7 cellular contexts compared by ENCODE assay signal in the genomic region with DNA sequence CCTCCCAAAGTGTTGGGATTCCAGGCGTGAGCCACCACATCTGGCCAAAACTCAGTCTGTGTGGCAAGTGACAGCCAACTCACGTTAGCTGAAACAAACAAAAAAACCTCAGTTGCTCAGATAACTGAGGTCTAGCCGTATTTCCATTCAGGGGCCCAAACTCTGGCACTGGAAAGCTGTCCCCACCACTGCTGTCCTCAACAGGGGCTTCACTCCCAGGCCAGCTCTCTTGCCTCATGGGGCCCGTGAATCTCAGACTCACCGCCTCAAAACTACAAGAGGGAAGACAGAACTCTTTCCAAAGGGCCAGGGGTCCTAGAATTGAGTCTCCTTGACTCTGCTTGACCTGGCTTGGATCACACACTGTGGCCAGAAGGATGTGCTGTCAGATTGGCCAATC.
"Had no signal": no experiment of that assay in that cellular context is flagged by ENCODE, and none has a peak within 500 bp of the region (broad histone marks: within the 10 kb centered on the region; RNA-seq: fewer than 3 reads in every experiment).

No MANE protein-coding gene starts in this region.

- H3K4me3 ChIP-seq: GM23338 had no signal

- H3K27me3 Mint-ChIP-seq: IgD-negative memory B cell had no signal

- H3K27ac ChIP-seq: HL-60 had no signal

- DNase-seq: H9, HCEC 1CT, KBM-7 had no signal

- ATAC-seq: GM23338, HepG2 had no signal

- H3K9me3 Mint-ChIP-seq: GM23338, H9, IgD-negative memory B cell had no signal

- H3K4me1 Mint-ChIP-seq: GM23338, H9 had no signal

- H3K27ac Mint-ChIP-seq: GM23338, H9, IgD-negative memory B cell had no signal

- H3K36me3 Mint-ChIP-seq: IgD-negative memory B cell had no signal

- H3K4me3 Mint-ChIP-seq: GM23338, H9, IgD-negative memory B cell had no signal
